ENCODE assay signal across 14 cellular contexts in genomic region chr11:108197351-108197750, GRCh38. TPM values are rescaled to one million over a fixed set of nuclear protein-coding genes. Genes with fewer than 3 reads are reported as not detected.
DNase-seq lines count a peak whose midpoint lies in the region; ATAC-seq, FAIRE-seq and TF ChIP-seq lines count a peak whose summit lies in the region.
"Had no signal": no experiment of that assay in that cellular context is flagged by ENCODE, and none has a peak within 500 bp of the region (broad histone marks: within the 10 kb centered on the region; RNA-seq: fewer than 3 reads in every experiment).

No MANE protein-coding gene starts in this region.

- RAD21 ChIA-PET in GM12878 (lab: Charles Lee; ENCODE audit: unreplicated experiment), result interaction anchor here (0.7 to 1.1 kb wide), 5 partner anchors 22 to 40 kb away, joined by 3 to 6 read pairs (median 5); partner anchors contain the start of gene ATM

- H3K4me2 ChIP-seq in GM12878 (ENCODE audit: control insufficient read depth, insufficient read depth), result peak overlapping the region; percentile 61

- H3K9me3 Mint-ChIP-seq in CD8-positive, alpha-beta T cell, result no peaks in the 10 kb centered on the region
- peaks cover 0 to 2% of the 10 kb centered on the region in 2 donors for H3K9me3 Mint-ChIP-seq in stimulated activated naive B cell treated with anti-CD40 and anti-IgM and Interleukin-4, amounts not matched to agents 10 μg/mL and 1 μg/mL and 100 μg/mL, for 72 hours

- no peaks in the 10 kb centered on the region for H3K9me3 ChIP-seq in CD8-positive, alpha-beta T cell (ENCODE audit: low read length)
- H3K9me3 ChIP-seq in GM12878 (replicated peaks; ENCODE audit: control insufficient read depth, insufficient read depth, low read length), result no peaks in the 10 kb centered on the region; the same call in 2 of the 3 replicates
- H3K9me3 ChIP-seq: left lung, psoas muscle, suprapubic skin had no signal

- peak; percentile 31; the same call in 1 of the 2 replicates for TF ChIP-seq RAD21 in GM12878 (IDR thresholded peaks at IDR 0.05; ENCODE audit: insufficient read depth, low read depth, low read length)

- peak overlapping the region; percentile 37 for H3K27ac Mint-ChIP-seq in CD8-positive, alpha-beta T cell
- no peak overlapping the region for H3K27ac Mint-ChIP-seq in stimulated activated naive B cell treated with anti-CD40 and anti-IgM and Interleukin-4, amounts not matched to agents 10 μg/mL and 1 μg/mL and 100 μg/mL, for 72 hours
- H3K27ac Mint-ChIP-seq: B cell had no signal

- no peak overlapping the region for H3K9ac ChIP-seq in GM12878 (ENCODE audit: control insufficient read depth, insufficient read depth, low read length)

- H3K4me3 Mint-ChIP-seq in CD8-positive, alpha-beta T cell, result no peak overlapping the region
- H3K4me3 Mint-ChIP-seq in stimulated activated naive B cell treated with anti-CD40 and anti-IgM and Interleukin-4, amounts not matched to agents 10 μg/mL and 1 μg/mL and 100 μg/mL, for 72 hours, result no peak overlapping the region
- H3K4me3 Mint-ChIP-seq: B cell had no signal

- no peaks in the 10 kb centered on the region for H3K27me3 Mint-ChIP-seq in CD8-positive, alpha-beta T cell (ENCODE audit: low read depth)
- H3K27me3 Mint-ChIP-seq in stimulated activated naive B cell treated with anti-CD40 and anti-IgM and Interleukin-4, amounts not matched to agents 10 μg/mL and 1 μg/mL and 100 μg/mL, for 72 hours, result no peaks in the 10 kb centered on the region
- H3K27me3 Mint-ChIP-seq: B cell had no signal

- CTCF ChIA-PET in CD8-positive, alpha-beta T cell (lab: Charles Lee), result interaction anchor here (1.1 kb wide), 1 partner anchor 10 kb away, joined by 3 read pairs; no protein-coding TSS in a partner anchor
- CTCF ChIA-PET in GM12878 (lab: Yijun Ruan, JAX), result interaction anchor here (0.7 to 1.0 kb wide), 2 partner anchors 21 to 22 kb away, joined by 3 read pairs; no protein-coding TSS in a partner anchor

- TF ChIP-seq POLR2A in GM12878 (IDR thresholded peaks at IDR 0.05; ENCODE audit: low read depth, low read length), result no peak

- no peaks in the 10 kb centered on the region for H4K20me1 ChIP-seq in GM12878 (ENCODE audit: control insufficient read depth, insufficient read depth)

- no peak overlapping the region for H3K27ac ChIP-seq in CD8-positive, alpha-beta T cell (ENCODE audit: low read depth, low read length)
- peak overlapping the region; percentile 34; the same call in 1 of the 2 replicates for H3K27ac ChIP-seq in GM12878 (ENCODE audit: control insufficient read depth, insufficient read depth)
- H3K27ac ChIP-seq: left lung, psoas muscle, suprapubic skin had no signal

- no peak for DNase-seq in CD8-positive, alpha-beta T cell
- no peak for DNase-seq in GM12878 (ENCODE audit: low read depth, low spot score)
- DNase-seq in stimulated activated naive B cell treated with anti-CD40 and anti-IgM and Interleukin-4, amounts not matched to agents 10 μg/mL and 1 μg/mL and 100 μg/mL, for 72 hours, result no peak
- no peak for DNase-seq in NCI-H1048 (lab: John Stamatoyannopoulos, UW)
- DNase-seq: activated gamma-delta T cell treated with Interleukin-2 at 50 U/mL for 16 hours; left lung; NK-92 treated with Interleukin-12 subunit alpha and Interleukin-12 subunit beta, amount 100 ng/mL, for 24 hours; psoas muscle had no signal

- peaks cover 44% of the 10 kb centered on the region for H3K4me1 ChIP-seq in CD8-positive, alpha-beta T cell (ENCODE audit: insufficient read depth, low read length)
- H3K4me1 ChIP-seq in GM12878 (ENCODE audit: control insufficient read depth, insufficient read depth, low read length), result peaks cover 35% of the 10 kb centered on the region
- H3K4me1 ChIP-seq: psoas muscle had no signal

- intact Hi-C loops in CD8-positive, alpha-beta T cell (cut with DNase I, micrococcal nuclease), result no loop called here
- intact Hi-C loops in GM12878 (cut with micrococcal nuclease; ENCODE audit: unreplicated experiment), result no loop called here

- peaks cover 73% of the 10 kb centered on the region for H3K36me3 Mint-ChIP-seq in CD8-positive, alpha-beta T cell
- peaks cover 19 to 33% of the 10 kb centered on the region in 2 donors for H3K36me3 Mint-ChIP-seq in stimulated activated naive B cell treated with anti-CD40 and anti-IgM and Interleukin-4, amounts not matched to agents 10 μg/mL and 1 μg/mL and 100 μg/mL, for 72 hours

- no peak for FAIRE-seq in GM12878 (lab: Jason Lieb, UNC)

- TF ChIP-seq EP300 in GM12878 (IDR thresholded peaks at IDR 0.05; ENCODE audit: borderline replicate concordance in 1 of 2, control insufficient read depth in 1 of 2, low read depth in 2 of 2, low read length in 2 of 2), result no peak

- BruUV-seq in GM12878 (replicated peaks; lab: Mats Ljungman, UMichigan), result no TSS peak

- SMC1A ChIA-PET in GM12878 (lab: Charles Lee; ENCODE audit: uncharacterized antibody, unreplicated experiment), result interaction anchor here (1.0 to 3.0 kb wide), 3 partner anchors 24 to 28 kb away, joined by 3 to 14 read pairs (median 4); partner anchors contain the start of gene NPAT

- peaks cover 62% of the 10 kb centered on the region for H3K4me1 Mint-ChIP-seq in CD8-positive, alpha-beta T cell (ENCODE audit: low read depth)
- peaks cover 23 to 34% of the 10 kb centered on the region in 2 donors for H3K4me1 Mint-ChIP-seq in stimulated activated naive B cell treated with anti-CD40 and anti-IgM and Interleukin-4, amounts not matched to agents 10 μg/mL and 1 μg/mL and 100 μg/mL, for 72 hours

- H2AFZ ChIP-seq in GM12878 (ENCODE audit: control insufficient read depth, low read depth, low read length), result no peak overlapping the region

- peaks cover 29% of the 10 kb centered on the region for H3K36me3 ChIP-seq in CD8-positive, alpha-beta T cell (ENCODE audit: insufficient read depth, low read length)
- peaks cover 2% of the 10 kb centered on the region in 2 experiments; a peak in 3 of 4 replicates for H3K36me3 ChIP-seq in GM12878 (ENCODE audit: control insufficient read depth in 2 of 2, insufficient read depth in 2 of 2, low read length in 1 of 2)

- H3K79me2 ChIP-seq in GM12878 (ENCODE audit: control insufficient read depth, insufficient read depth, low read length), result peaks cover 43% of the 10 kb centered on the region

- in situ Hi-C loops in GM12878 (cut with MboI), result no loop called here

- no peak for TF ChIP-seq CTCF in CD8-positive, alpha-beta T cell (IDR thresholded peaks at IDR 0.05)
- peak in 1 of 3 experiments; percentile 10; a peak in 1 of 6 replicates for TF ChIP-seq CTCF in GM12878 (IDR thresholded peaks at IDR 0.05 in 2 of 3, conservative IDR thresholded peaks at IDR 0.05 in 1 of 3; ENCODE audit: control insufficient read depth in 2 of 3, extremely low read depth in 1 of 3, insufficient read depth in 1 of 3, low read depth in 3 of 3, low read length in 3 of 3)

- POLR2A ChIA-PET in CD8-positive, alpha-beta T cell (lab: Charles Lee), result no interaction called here
- POLR2A ChIA-PET in GM12878 (lab: Charles Lee), result interaction anchor here (0.9 kb wide), 2 partner anchors 19 to 26 kb away, joined by 3 read pairs; no protein-coding TSS in a partner anchor

- H3K27me3 ChIP-seq in CD8-positive, alpha-beta T cell (ENCODE audit: insufficient read depth, low read length), result no peaks in the 10 kb centered on the region
- no peaks in the 10 kb centered on the region for H3K27me3 ChIP-seq in GM12878 (replicated peaks in 1 of 2; ENCODE audit: control insufficient read depth in 2 of 2, insufficient read depth in 2 of 2, low read length in 1 of 2)
- H3K27me3 ChIP-seq: left lung, suprapubic skin had no signal

- ATAC-seq in CD8-positive, alpha-beta T cell, result no peak
- ATAC-seq in GM18498 (IDR thresholded peaks at IDR 0.05; ENCODE audit: unreplicated experiment) (peak; percentile 37), HG02678 (IDR thresholded peaks at IDR 0.05; ENCODE audit: unreplicated experiment) (peak; percentile 34), GM12878 (peak; percentile 65), GM19035 (IDR thresholded peaks at IDR 0.05; ENCODE audit: unreplicated experiment) (no peak)
- ATAC-seq in stimulated activated naive B cell treated with anti-CD40 and anti-IgM and Interleukin-4, amounts not matched to agents 10 μg/mL and 1 μg/mL and 100 μg/mL, for 72 hours (replicated peaks), result no peak
- ATAC-seq: HCT116, left lung, psoas muscle had no signal

- no peak overlapping the region for H3K4me3 ChIP-seq in CD8-positive, alpha-beta T cell (ENCODE audit: low read depth, low read length)
- H3K4me3 ChIP-seq in GM12878, result no peak overlapping the region
- H3K4me3 ChIP-seq: left lung, psoas muscle, suprapubic skin had no signal

RNA-seq across cellular contexts. Expression of gene NPAT, which starts 25.1 kb away (rescaled TPM):
- total RNA-seq in CD8-positive, alpha-beta T cell, result 10 to 100 TPM; 24.6 to 26.4 TPM
- 104 and 106 TPM in 2 replicates for total RNA-seq in GM12878 (2013; cell fraction: nucleolus; rRNA removed)
- 17.9 and 19.9 TPM in 2 replicates for total RNA-seq in GM12878 (2014; rRNA removed)
- total RNA-seq in GM12878 (2014; rRNA removed; fragmentation: Illumina TruSeq; extraction: Trizol), result 31.6 and 32.8 TPM in 2 replicates
- total RNA-seq in GM12878 (2021), result 21.1 and 22.7 TPM in 2 replicates
- polyA plus RNA-seq in GM12878 (2011; ENCODE audit: low read depth), result 3.7 TPM
- 19.4 and 27.1 TPM in 2 replicates for polyA plus RNA-seq in GM12878 (2011; rRNA removed)
- 8.4 and 8.9 TPM in 2 replicates for polyA plus RNA-seq in GM12878 (2011; cell fraction: cytosol; rRNA removed)
- polyA plus RNA-seq in GM12878 (2011; cell fraction: nucleus; rRNA removed), result 14.0 and 16.3 TPM in 2 replicates
- polyA plus RNA-seq in GM12878 (2012), result 6.6 and 11.2 TPM in 2 replicates
- 22.7 and 26.4 TPM in 2 replicates for polyA plus RNA-seq in GM12878 (2014; fragmentation: Illumina TruSeq; extraction: Trizol)
- polyA plus RNA-seq in GM12878 (2014; fragmentation: Nextera tagmentation; extraction: Ambion mirVana), result 1 to 10 TPM; 7.5 to 9.8 TPM
- 13.5 and 15.7 TPM in 2 replicates for polyA plus RNA-seq in GM12878 (2014; rRNA removed)
- polyA plus RNA-seq in GM12878 (2016; fragmentation: Nextera tagmentation; extraction: Ambion mirVana), result 10 to 100 TPM; 20.9 to 23.7 TPM
- polyA minus RNA-seq in GM12878 (2011; rRNA and poly(A)+ RNA removed), result 34.6 and 50.3 TPM in 2 replicates
- 11.4 and 12.4 TPM in 2 replicates for polyA minus RNA-seq in GM12878 (2011; cell fraction: cytosol; rRNA and poly(A)+ RNA removed)
- polyA minus RNA-seq in GM12878 (2011; cell fraction: nucleus; rRNA and poly(A)+ RNA removed), result 22.7 and 27.8 TPM in 2 replicates

RNA-seq across cellular contexts. Expression of gene ATM, which starts 25.5 kb away (rescaled TPM):
- total RNA-seq in CD8-positive, alpha-beta T cell, result 100 to 1,000 TPM; 272 to 273 TPM
- total RNA-seq in GM12878 (2013; cell fraction: nucleolus; rRNA removed), result 988 and 998 TPM in 2 replicates
- 56.1 and 57.5 TPM in 2 replicates for total RNA-seq in GM12878 (2014; rRNA removed)
- total RNA-seq in GM12878 (2014; rRNA removed; fragmentation: Illumina TruSeq; extraction: Trizol), result 84.6 and 91.5 TPM in 2 replicates
- 53.7 and 58.4 TPM in 2 replicates for total RNA-seq in GM12878 (2021)
- polyA plus RNA-seq in GM12878 (2011; ENCODE audit: low read depth), result 40.3 TPM
- polyA plus RNA-seq in GM12878 (2011; rRNA removed), result 90.7 and 168 TPM in 2 replicates
- 27.5 and 35.1 TPM in 2 replicates for polyA plus RNA-seq in GM12878 (2011; cell fraction: cytosol; rRNA removed)
- polyA plus RNA-seq in GM12878 (2011; cell fraction: nucleus; rRNA removed), result 123 and 184 TPM in 2 replicates
- polyA plus RNA-seq in GM12878 (2012), result 60.6 and 61.4 TPM in 2 replicates
- polyA plus RNA-seq in GM12878 (2014; fragmentation: Illumina TruSeq; extraction: Trizol), result 45.0 and 70.6 TPM in 2 replicates
- 10 to 100 TPM; 10.0 to 10.5 TPM for polyA plus RNA-seq in GM12878 (2014; fragmentation: Nextera tagmentation; extraction: Ambion mirVana)
- 26.8 and 35.5 TPM in 2 replicates for polyA plus RNA-seq in GM12878 (2014; rRNA removed)
- 10 to 100 TPM; 14.6 to 19.5 TPM for polyA plus RNA-seq in GM12878 (2016; fragmentation: Nextera tagmentation; extraction: Ambion mirVana)
- polyA minus RNA-seq in GM12878 (2011; rRNA and poly(A)+ RNA removed), result 120 and 136 TPM in 2 replicates
- 40.5 and 55.9 TPM in 2 replicates for polyA minus RNA-seq in GM12878 (2011; cell fraction: cytosol; rRNA and poly(A)+ RNA removed)
- 184 and 361 TPM in 2 replicates for polyA minus RNA-seq in GM12878 (2011; cell fraction: nucleus; rRNA and poly(A)+ RNA removed)

Comparison
In these comparisons a context has a peak if more than half of its experiments do, and no peak if none do; other contexts are left out.
1. ATAC-seq: peak in GM18498 (single experiment), HG02678 (single experiment) and GM12878 (single experiment); none in CD8-positive, alpha-beta T cell (single experiment), stimulated activated naive B cell treated with anti-CD40 and anti-IgM and Interleukin-4, amounts not matched to agents 10 μg/mL and 1 μg/mL and 100 μg/mL, for 72 hours (0 of 2) and GM19035 (single experiment).